ENCODE assay signal across 8 cellular contexts in the genomic region with DNA sequence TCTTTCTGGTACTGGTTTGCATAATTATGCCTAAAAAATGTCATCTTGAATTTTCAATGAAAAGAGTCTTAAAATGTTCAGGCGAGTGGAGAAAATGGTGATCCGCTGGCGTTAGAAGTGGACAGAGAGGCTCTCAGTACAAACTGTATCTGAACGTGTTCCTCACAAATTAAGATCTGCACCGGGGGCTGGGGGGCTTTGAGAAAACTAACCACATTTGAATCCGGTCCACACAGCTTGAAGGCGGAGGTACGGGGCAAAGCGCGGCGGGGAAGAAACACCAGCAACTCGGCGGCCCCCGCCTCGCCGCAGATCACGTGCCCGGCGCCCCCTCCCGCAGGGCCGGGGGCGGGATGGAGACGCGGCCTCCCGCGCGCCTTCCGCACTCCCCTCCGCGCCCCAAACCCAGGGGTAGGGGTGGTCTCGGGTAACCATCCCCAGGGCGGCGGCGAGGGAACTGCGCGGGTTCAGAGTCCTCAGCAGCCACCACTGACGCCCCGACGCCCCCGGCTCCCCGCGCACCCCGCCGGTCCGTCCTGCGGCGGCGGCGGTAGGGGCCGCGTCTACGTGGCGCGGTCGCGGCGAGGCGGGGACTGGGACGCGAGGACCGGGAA. TPM values are rescaled to one million over a fixed set of nuclear protein-coding genes. Genes with fewer than 3 reads are reported as not detected.
DNase-seq lines count a peak whose midpoint lies in the region; ATAC-seq, FAIRE-seq and TF ChIP-seq lines count a peak whose summit lies in the region.

No MANE protein-coding gene starts in this region.

- peak; percentile 35 for ATAC-seq in HG03432 (IDR thresholded peaks at IDR 0.05; ENCODE audit: unreplicated experiment)
- ATAC-seq in K562: peak; percentile 65

- peak overlapping the region; percentile 93 for H3K27ac ChIP-seq in K562 (ENCODE audit: extremely low read depth, low read depth, low read length)
- no peak overlapping the region for H3K27ac ChIP-seq in iPS-20b (ENCODE audit: low read length)
- H3K27ac ChIP-seq in spleen: peak overlapping the region; percentile 91 to 99 (median 96)

- peak; percentile 45 for DNase-seq in stimulated activated CD4-positive, alpha-beta T cell treated with anti-CD3 and anti-CD28 coated beads, Interleukin-12 subunit alpha, Interleukin-12 subunit beta, amount 100 ng/mL, for 4 hours
- DNase-seq in stimulated activated CD4-positive, alpha-beta T cell treated with anti-CD3 and anti-CD28 coated beads, Interleukin-1b, Interleukin-23, amount 100 ng/mL, for 48 hours: no peak
- peak; percentile 29 to 56 (median 41) for DNase-seq in T-helper 1 cell
- DNase-seq in K562 (ENCODE audit: extremely low read depth in 1 of 4, low spot score in 3 of 4): peak; percentile 77 to 83 (median 80)
- peak; percentile 93 for DNase-seq in spleen
- DNase-seq in occipital lobe (lab: John Stamatoyannopoulos, UW): no peak

- H2AFZ ChIP-seq in K562 (ENCODE audit: low read depth, low read length): peak overlapping the region; percentile 90

- intact Hi-C loops in K562 (cut with micrococcal nuclease): loop anchor here (2.0 to 5.0 kb wide), 3 partner anchors 18 to 140 kb away; no protein-coding TSS in a partner anchor
- intact Hi-C loops in spleen (cut with DNase I; ENCODE audit: low total_unique reads): no loop called here

- H3K4me1 ChIP-seq in K562 (replicated peaks in 1 of 2; ENCODE audit: control insufficient read depth in 2 of 2, insufficient read depth in 2 of 2, low read length in 2 of 2) (peaks cover 25 to 28% of the 10 kb centered on the region in 2 experiments), iPS-20b (ENCODE audit: insufficient read depth, low read length) (peaks cover 15% of the 10 kb centered on the region), spleen (peaks cover 44 to 91% (median 73%) of the 10 kb centered on the region in 6 donors)

- H3K9me3 ChIP-seq in K562 (replicated peaks; ENCODE audit: control insufficient read depth, insufficient read depth, low read depth, low read length) (no peaks in the 10 kb centered on the region), iPS-20b (ENCODE audit: insufficient read depth, low read depth, low read length) (no peaks in the 10 kb centered on the region), spleen (no peaks in the 10 kb centered on the region)

- H3K27me3 ChIP-seq in K562 (ENCODE audit: control insufficient read depth in 2 of 2, insufficient read depth in 2 of 2, low read length in 2 of 2) (no peaks in the 10 kb centered on the region), iPS-20b (ENCODE audit: insufficient read depth, low read length) (no peaks in the 10 kb centered on the region), spleen (replicated peaks in 1 of 7) (no peaks in the 10 kb centered on the region)

- no peaks in the 10 kb centered on the region for H4K20me1 ChIP-seq in K562 (replicated peaks; ENCODE audit: control insufficient read depth, insufficient read depth, low read length)

- TF ChIP-seq POLR2A in K562 (conservative IDR thresholded peaks at IDR 0.05) (peak; percentile 73), spleen (IDR thresholded peaks at IDR 0.05) (no peak)

- TF ChIP-seq RAD21 in K562 (CRISPR knock-in tag; conservative IDR thresholded peaks at IDR 0.05 in 1 of 2, IDR thresholded peaks at IDR 0.05 in 1 of 2): 0 out of 4 replicates have a peak, but pooled peaks of 1 of the 2 experiments have one; percentile 15

- H3K9me1 ChIP-seq in K562 (ENCODE audit: control insufficient read depth, insufficient read depth, low read length): no peaks in the 10 kb centered on the region

- FAIRE-seq in K562 (lab: Jason Lieb, UNC): no peak

- H3K4me3 ChIP-seq in K562 (peak overlapping the region; percentile 85), iPS-20b (ENCODE audit: low read length) (peak overlapping the region; percentile 90), spleen (peak overlapping the region; percentile 59 to 91 (median 78))

- H3K9ac ChIP-seq in K562 (ENCODE audit: insufficient read depth in 1 of 2, low read depth in 2 of 2, low read length in 2 of 2): peak overlapping the region; percentile 82 to 95
- peak overlapping the region; percentile 76; the same call in 1 of the 2 replicates for H3K9ac ChIP-seq in iPS-20b (ENCODE audit: low read depth, low read length)

- H3K4me2 ChIP-seq in K562 (ENCODE audit: insufficient read depth, low read length): peak overlapping the region; percentile 84

- no TSS peak for BruUV-seq in K562 (replicated peaks; lab: Mats Ljungman, UMichigan)

- WGBS in K562 (ENCODE audit: insufficient coverage, low coverage, missing lambda C conversion rate): 2% methylated on average over 51 of the region's 61 CpGs
- WGBS in spleen, 5 donors: 0 to 1% (median 1%) methylated on average over 17 to 61 of the region's 61 CpGs

- TF ChIP-seq EP300 in K562 (IDR thresholded peaks at IDR 0.05; ENCODE audit: low read length): no peak

- H3K36me3 ChIP-seq in K562 (ENCODE audit: control insufficient read depth, insufficient read depth, low read length) (peaks cover 42% of the 10 kb centered on the region), iPS-20b (ENCODE audit: insufficient read depth, low read depth, low read length) (peaks cover 22% of the 10 kb centered on the region; the same call in 1 of the 2 replicates), spleen (peaks cover 0 to 32% (median 0%) of the 10 kb centered on the region in 6 donors)

- in situ Hi-C loops in K562 (cut with MboI): no loop called here

- CTCF ChIA-PET in K562 (lab: Yijun Ruan, JAX; ENCODE audit: low intra/inter-chr PET ratio): interaction anchor here (0.7 kb wide), 1 partner anchor 9 kb away, joined by 4 read pairs; no protein-coding TSS in a partner anchor

- H3K79me2 ChIP-seq in K562 (ENCODE audit: control insufficient read depth, insufficient read depth, low read length): peaks cover 55% of the 10 kb centered on the region

- POLR2A ChIA-PET in K562 (lab: Yijun Ruan, JAX): interaction anchor here (1.0 to 3.1 kb wide), 5 partner anchors 8 to 168 kb away, joined by 3 to 23 read pairs (median 6); no protein-coding TSS in a partner anchor

- no peak for TF ChIP-seq CTCF in K562 (IDR thresholded peaks at IDR 0.05 in 2 of 3, conservative IDR thresholded peaks at IDR 0.05 in 1 of 3; ENCODE audit: insufficient read depth in 2 of 3, low read depth in 1 of 3, low read length in 3 of 3)
- no peak for TF ChIP-seq CTCF in spleen (IDR thresholded peaks at IDR 0.05 in 8 of 11, conservative IDR thresholded peaks at IDR 0.05 in 3 of 11)

TF ChIP-seq in K562, 482 proteins besides CTCF, POLR2A, EP300 and RAD21 (continues in another document):
- TF ChIP-seq ZBTB11 (CRISPR knock-in tag; IDR thresholded peaks at IDR 0.05): no peak

RNA-seq across cellular contexts. Expression of gene LPIN2, which starts 0.5 kb away (rescaled TPM):
- 45.6 and 69.6 TPM in 2 replicates for total RNA-seq in K562 (2011; cell fraction: chromatin; rRNA removed; ENCODE audit: low replicate concordance)
- 29.0 and 29.5 TPM in 2 replicates for total RNA-seq in K562 (2011; cell fraction: nucleolus; rRNA removed)
- 35.7 and 37.3 TPM in 2 replicates for total RNA-seq in K562 (2011; cell fraction: nucleoplasm; rRNA removed)
- 21.0 and 23.3 TPM in 2 replicates for total RNA-seq in K562 (2014; rRNA removed)
- total RNA-seq in K562 (2014; rRNA removed; fragmentation: Illumina TruSeq; extraction: Trizol): 20.6 and 23.5 TPM in 2 replicates
- 24.3 and 25.3 TPM in 2 replicates for total RNA-seq in K562 (2015; rRNA removed; fragmentation: Illumina TruSeq; extraction: Trizol)
- 26.1 and 31.7 TPM in 2 replicates for total RNA-seq in K562 (2021)
- polyA plus RNA-seq in K562 (2011; rRNA removed): 33.2 and 34.8 TPM in 2 replicates
- polyA plus RNA-seq in K562 (2011; cell fraction: cytosol; rRNA removed): 17.2 and 25.7 TPM in 2 replicates
- polyA plus RNA-seq in K562 (2011; cell fraction: nucleus; rRNA removed): 37.4 and 44.9 TPM in 2 replicates
- 18.3 and 28.4 TPM in 2 replicates for polyA plus RNA-seq in K562 (2012)
- polyA plus RNA-seq in K562 (2014; fragmentation: Illumina TruSeq; extraction: Trizol): 24.2 and 30.3 TPM in 2 replicates
- polyA plus RNA-seq in K562 (2014; fragmentation: Nextera tagmentation; extraction: Ambion mirVana): 1 to 10 TPM; 5.2 to 7.6 TPM
- polyA plus RNA-seq in K562 (2014; rRNA removed): 23.0 and 24.6 TPM in 2 replicates
- 41.5 and 47.0 TPM in 2 replicates for polyA minus RNA-seq in K562 (2011; rRNA and poly(A)+ RNA removed)
- polyA minus RNA-seq in K562 (2011; cell fraction: cytosol; rRNA and poly(A)+ RNA removed): 22.2 and 22.3 TPM in 2 replicates
- 20.3 and 39.2 TPM in 2 replicates for polyA minus RNA-seq in K562 (2011; cell fraction: nucleus; rRNA and poly(A)+ RNA removed)
- 10 to 100 TPM; 44.8 to 79.7 (median 61.5) TPM for total RNA-seq in spleen
- polyA plus RNA-seq in spleen: 1 to 10 TPM; 4.0 to 9.6 (median 5.8) TPM
- total RNA-seq in occipital lobe: 39.9 TPM

Comparison
In these comparisons a context has a peak if more than half of its experiments do, and no peak if none do; other contexts are left out.
1. DNase-seq: peak in stimulated activated CD4-positive, alpha-beta T cell treated with anti-CD3 and anti-CD28 coated beads, Interleukin-12 subunit alpha, Interleukin-12 subunit beta, amount 100 ng/mL, for 4 hours (single experiment), T-helper 1 cell (5 of 5), K562 (4 of 4) and spleen (single experiment); none in stimulated activated CD4-positive, alpha-beta T cell treated with anti-CD3 and anti-CD28 coated beads, Interleukin-1b, Interleukin-23, amount 100 ng/mL, for 48 hours (single experiment) and occipital lobe (single experiment).
2. Peak in every context shown above with its lines, with median percentiles within 50 percentile points of each other: H3K4me3 ChIP-seq.